18 cellular contexts compared by ENCODE assay signal in genomic region chr1:24906760-24907490, GRCh38. TPM values are rescaled to one million over a fixed set of nuclear protein-coding genes. Genes with fewer than 3 reads are reported as not detected.
DNase-seq lines count a peak whose midpoint lies in the region; ATAC-seq and TF ChIP-seq lines count a peak whose summit lies in the region.
"Had no signal": no experiment of that assay in that cellular context is flagged by ENCODE, and none has a peak within 500 bp of the region (broad histone marks: within the 10 kb centered on the region; RNA-seq: fewer than 3 reads in every experiment).

No MANE protein-coding gene starts in this region.

- no peak for TF ChIP-seq CTCF in natural killer cell (IDR thresholded peaks at IDR 0.05)
- TF ChIP-seq CTCF in right atrium auricular region (IDR thresholded peaks at IDR 0.05): no peak

- peak; percentile 51 for DNase-seq in cardiac septum (ENCODE audit: low spot score)
- DNase-seq in left cardiac atrium: no peak
- DNase-seq in activated naive CD4-positive, alpha-beta T cell treated with anti-CD3 and anti-CD28 coated beads, Interleukin-2, amount 50 U/mL, for 16 hours: peak; percentile 7
- DNase-seq in natural killer cell: peak; percentile 18
- DNase-seq in SHP77 treated with DMSO at 0.1 percent for 48 hours (lab: John Stamatoyannopoulos, UW): no peak
- no peak for DNase-seq in right atrium auricular region (ENCODE audit: low spot score)
- DNase-seq in NCI-H345 (lab: John Stamatoyannopoulos, UW): no peak
- DNase-seq: activated CD4-positive, alpha-beta T cell treated with anti-CD3 and anti-CD28 coated beads, Interleukin-2, amount 50 U/mL, for 4 hours; foreskin melanocyte; HCEC 1CT; NCI-H1930; NCI-H446 treated with DMSO at 0.1 percent for 48 hours; NK-92 treated with Interleukin-12 subunit alpha and Interleukin-12 subunit beta, amount 100 ng/mL, for 24 hours; stimulated activated naive CD4-positive, alpha-beta T cell had no signal

- intact Hi-C loops in cardiac septum (cut with DNase I) (no loop called here), left cardiac atrium (cut with DNase I) (loop anchor here in 1 of 2 donors (10.0 kb wide), 1 partner anchor 52 kb away; no protein-coding TSS in a partner anchor), natural killer cell (cut with micrococcal nuclease) (no loop called here)

- H3K36me3 ChIP-seq in right atrium auricular region: no peaks in the 10 kb centered on the region

- ATAC-seq in left cardiac atrium: no peak
- no peak for ATAC-seq in natural killer cell
- no peak for ATAC-seq in HG02642 (IDR thresholded peaks at IDR 0.05; ENCODE audit: poor library complexity, unreplicated experiment)

- no peaks in the 10 kb centered on the region for H3K9me3 ChIP-seq in right atrium auricular region

- H3K27me3 ChIP-seq in right atrium auricular region: no peaks in the 10 kb centered on the region

- no peaks in the 10 kb centered on the region for H3K4me1 ChIP-seq in right atrium auricular region

- H3K27me3 Mint-ChIP-seq in natural killer cell (ENCODE audit: low read depth in 2 of 2): no peaks in the 10 kb centered on the region

- H3K27ac ChIP-seq in right atrium auricular region: no peak overlapping the region
- H3K27ac ChIP-seq: epithelial cell of prostate had no signal

- no peak overlapping the region for H3K4me3 ChIP-seq in right atrium auricular region

- no peaks in the 10 kb centered on the region for H3K9me3 Mint-ChIP-seq in natural killer cell
- H3K9me3 Mint-ChIP-seq: type B pancreatic cell had no signal

- H3K36me3 Mint-ChIP-seq in natural killer cell: peaks cover 18% of the 10 kb centered on the region
- H3K36me3 Mint-ChIP-seq: type B pancreatic cell had no signal

- peaks cover 59 to 90% of the 10 kb centered on the region in 2 donors for H3K4me1 Mint-ChIP-seq in natural killer cell
- H3K4me1 Mint-ChIP-seq: brain had no signal

- peak overlapping the region; percentile 99 for H3K27ac Mint-ChIP-seq in natural killer cell
- H3K27ac Mint-ChIP-seq: brain, type B pancreatic cell had no signal

- peak overlapping the region; percentile 89 for H3K4me3 Mint-ChIP-seq in natural killer cell
- H3K4me3 Mint-ChIP-seq: brain, type B pancreatic cell had no signal

RNA-seq across cellular contexts. Expression of gene RUNX3, which starts 23.2 kb away (rescaled TPM):
- 0.51 TPM for total RNA-seq in cardiac septum
- 1 to 10 TPM; 1.3 to 2.4 TPM for total RNA-seq in left cardiac atrium
- total RNA-seq in natural killer cell: 100 to 1,000 TPM; 537 to 630 (median 601) TPM
- total RNA-seq in right atrium auricular region: 1 to 10 TPM in 1 of 2 donors, under 1 TPM in 1; 0.48 to 2.3 TPM

Comparison
In these comparisons a context has a peak if more than half of its experiments do, and no peak if none do; other contexts are left out.
1. DNase-seq: peak in cardiac septum (single experiment), activated naive CD4-positive, alpha-beta T cell treated with anti-CD3 and anti-CD28 coated beads, Interleukin-2, amount 50 U/mL, for 16 hours (single experiment) and natural killer cell (single experiment); none in left cardiac atrium (single experiment), SHP77 treated with DMSO at 0.1 percent for 48 hours (single experiment), right atrium auricular region (single experiment) and NCI-H345 (single experiment).
2. RNA of gene RUNX3, which starts 23.2 kb away (total RNA-seq): 537 to 630 TPM in natural killer cell; 1.3 to 2.4 TPM in left cardiac atrium, 0.48 to 2.3 TPM in right atrium auricular region and 0.51 TPM in cardiac septum (single experiment); every median in the first group is over 100 times any median in the second.